1 cellular context compared by ENCODE assay signal in genomic region chr11:6530848-6531247, GRCh38.
TF ChIP-seq lines count a peak whose summit lies in the region.

No MANE protein-coding gene starts in this region.

TF ChIP-seq in SK-N-SH treated with all-trans-retinoic acid at 6 μM for 48 hours, 23 proteins besides CTCF, POLR2A, EP300 and RAD21:
- TF ChIP-seq TOX (CRISPR knock-in tag; IDR thresholded peaks at IDR 0.05; ENCODE audit: borderline replicate concordance) (no peak), GLIS3 (CRISPR knock-in tag; IDR thresholded peaks at IDR 0.05) (no peak), OSR1 (CRISPR knock-in tag; IDR thresholded peaks at IDR 0.05) (no peak), ESRRG (CRISPR knock-in tag; IDR thresholded peaks at IDR 0.05) (no peak), ISL1 (CRISPR knock-in tag; IDR thresholded peaks at IDR 0.05) (no peak), CSDC2 (CRISPR knock-in tag; IDR thresholded peaks at IDR 0.05) (no peak), ZC3H10 (CRISPR knock-in tag; IDR thresholded peaks at IDR 0.05) (no peak), ZFP3 (CRISPR knock-in tag; IDR thresholded peaks at IDR 0.05) (no peak), TCF4 (CRISPR knock-in tag; IDR thresholded peaks at IDR 0.05; ENCODE audit: borderline replicate concordance) (no peak), TSHZ2 (CRISPR knock-in tag; IDR thresholded peaks at IDR 0.05) (no peak), ZNF70 (CRISPR knock-in tag; IDR thresholded peaks at IDR 0.05) (no peak), ARNTL (CRISPR knock-in tag; IDR thresholded peaks at IDR 0.05; ENCODE audit: borderline replicate concordance, low read depth) (no peak), SNAI2 (CRISPR knock-in tag; IDR thresholded peaks at IDR 0.05) (no peak), PATZ1 (CRISPR knock-in tag; IDR thresholded peaks at IDR 0.05; ENCODE audit: borderline replicate concordance) (no peak), BACH2 (CRISPR knock-in tag; IDR thresholded peaks at IDR 0.05; ENCODE audit: borderline replicate concordance) (no peak), CSRNP3 (CRISPR knock-in tag; IDR thresholded peaks at IDR 0.05) (no peak), ZNF8 (CRISPR knock-in tag; IDR thresholded peaks at IDR 0.05) (no peak), PPARA (CRISPR knock-in tag; IDR thresholded peaks at IDR 0.05; ENCODE audit: borderline replicate concordance) (no peak), RARB (CRISPR knock-in tag; IDR thresholded peaks at IDR 0.05) (no peak), ZFP30 (CRISPR knock-in tag; IDR thresholded peaks at IDR 0.05) (no peak)
